In the genomic region with DNA sequence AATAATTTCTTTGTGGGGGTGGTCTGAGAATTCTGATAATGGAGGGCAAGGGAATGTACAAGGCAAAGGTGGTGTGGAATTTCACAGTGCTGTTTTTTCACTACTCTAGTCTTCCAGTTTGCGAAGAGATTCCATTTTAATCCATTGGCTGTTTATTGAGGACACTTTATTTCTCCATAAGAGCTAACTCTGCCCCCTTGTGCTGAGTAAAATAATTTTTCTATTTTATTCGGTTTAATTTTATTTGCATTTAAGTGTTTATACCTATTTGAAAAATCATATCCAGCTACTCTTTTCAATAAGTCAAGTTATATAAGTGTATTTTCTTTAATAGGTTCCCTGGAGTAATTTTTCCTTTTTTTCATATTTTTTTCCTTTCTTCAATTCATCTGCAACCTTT, we compare ENCODE assay signal across 21 cellular contexts.
DNase-seq lines count a peak whose midpoint lies in the region; ATAC-seq and TF ChIP-seq lines count a peak whose summit lies in the region.
"Had no signal": no experiment of that assay in that cellular context is flagged by ENCODE, and none has a peak within 500 bp of the region (broad histone marks: within the 10 kb centered on the region; RNA-seq: fewer than 3 reads in every experiment).

No MANE protein-coding gene starts in this region.

- H3K27ac ChIP-seq in VCaP = no peak overlapping the region
- no peak overlapping the region for H3K27ac ChIP-seq in body of pancreas
- H3K27ac ChIP-seq: pancreas, thyroid gland, WERI-Rb-1 had no signal

- TF ChIP-seq CTCF in AG09319 (IDR thresholded peaks at IDR 0.05; ENCODE audit: low read depth, low read length) (peak; percentile 1; the same call in 1 of the 2 replicates), HFFc6 (IDR thresholded peaks at IDR 0.05) (peak; percentile 30; the same call in 1 of the 2 replicates), VCaP (conservative IDR thresholded peaks at IDR 0.05) (peak; percentile 32), body of pancreas (IDR thresholded peaks at IDR 0.05) (no peak)

- no peak overlapping the region for H3K4me3 ChIP-seq in body of pancreas
- H3K4me3 ChIP-seq: pancreas, thyroid gland had no signal

- no peak overlapping the region for H3K27ac Mint-ChIP-seq in HFFc6
- H3K27ac Mint-ChIP-seq: activated CD4-positive, alpha-beta memory T cell treated with anti-CD3 and anti-CD28 coated beads for 36 hours; naive B cell had no signal

- H3K9me3 ChIP-seq in body of pancreas = no peaks in the 10 kb centered on the region
- H3K9me3 ChIP-seq: pancreas, thyroid gland had no signal

- ATAC-seq in sciatic nerve (no peak), HG02840 (IDR thresholded peaks at IDR 0.05; ENCODE audit: low FRiP score, unreplicated experiment) (no peak), body of pancreas (no peak)
- ATAC-seq: pancreas, Right ventricle myocardium inferior had no signal

- no peaks in the 10 kb centered on the region for H3K4me1 ChIP-seq in body of pancreas
- H3K4me1 ChIP-seq: pancreas, thyroid gland had no signal

- H3K36me3 ChIP-seq in body of pancreas (replicated peaks in 1 of 2; ENCODE audit: insufficient read depth in 1 of 2, low read depth in 2 of 2) = no peaks in the 10 kb centered on the region
- H3K36me3 ChIP-seq: pancreas, thyroid gland, WERI-Rb-1 had no signal

- H3K27me3 Mint-ChIP-seq in HFFc6 (ENCODE audit: insufficient read depth) = no peaks in the 10 kb centered on the region
- H3K27me3 Mint-ChIP-seq: activated CD4-positive, alpha-beta memory T cell treated with anti-CD3 and anti-CD28 coated beads for 36 hours; naive B cell had no signal

- no peaks in the 10 kb centered on the region for H3K27me3 ChIP-seq in body of pancreas
- H3K27me3 ChIP-seq: thyroid gland had no signal

- H3K9me3 Mint-ChIP-seq in HFFc6 = peaks cover 6% of the 10 kb centered on the region; the same call in 1 of the 2 replicates

- no peaks in the 10 kb centered on the region for H3K36me3 Mint-ChIP-seq in HFFc6 (ENCODE audit: low read depth)
- H3K36me3 Mint-ChIP-seq: activated CD4-positive, alpha-beta memory T cell treated with anti-CD3 and anti-CD28 coated beads for 36 hours; naive B cell had no signal

- peaks cover 11% of the 10 kb centered on the region; the same call in 1 of the 2 replicates for H3K4me1 Mint-ChIP-seq in HFFc6 (ENCODE audit: low read depth)
- H3K4me1 Mint-ChIP-seq: naive B cell had no signal

- WGBS in body of pancreas, 2 donors = 62 to 66% methylated on average over 2 of the region's 2 CpGs

- TF ChIP-seq POLR2A in body of pancreas (IDR thresholded peaks at IDR 0.05) = no peak

- no peak overlapping the region for H3K4me3 Mint-ChIP-seq in HFFc6
- H3K4me3 Mint-ChIP-seq: activated CD4-positive, alpha-beta memory T cell treated with anti-CD3 and anti-CD28 coated beads for 36 hours; naive B cell had no signal

- no peak for DNase-seq in AG09319 (ENCODE audit: extremely low read depth, low read depth)
- no peak for DNase-seq in HFFc6
- peak; percentile 6 for DNase-seq in kidney tubule cell (ENCODE audit: low spot score)
- no peak for DNase-seq in NCI-H774 (lab: John Stamatoyannopoulos, UW)
- DNase-seq in sciatic nerve (ENCODE audit: low spot score) = no peak
- no peak for DNase-seq in body of pancreas
- DNase-seq: activated CD4-positive, alpha-beta memory T cell treated with anti-CD3 and anti-CD28 coated beads for 36 hours; activated naive CD4-positive, alpha-beta T cell; amygdala; GDM1; H7; naive B cell; NCI-H2029; pancreas; stimulated activated naive CD4-positive, alpha-beta T cell treated with Interleukin-2 at 50 U/mL for 16 hours; T-helper 1 cell; thyroid gland; WERI-Rb-1 had no signal

- intact Hi-C loops in sciatic nerve (cut with DNase I) = no loop called here
- intact Hi-C loops in body of pancreas (cut with DNase I) = no loop called here

Comparison
In these comparisons a context has a peak if more than half of its experiments do, and no peak if none do; other contexts are left out.
1. CTCF ChIP-seq: peak in AG09319 (single experiment), HFFc6 (single experiment) and VCaP (single experiment); none in body of pancreas (0 of 7).